Comparison of ENCODE assay signal across 16 cellular contexts in genomic region chr20:34956751-34957472, GRCh38. TPM values are rescaled to one million over a fixed set of nuclear protein-coding genes. Genes with fewer than 3 reads are reported as not detected.
DNase-seq lines count a peak whose midpoint lies in the region; ATAC-seq and TF ChIP-seq lines count a peak whose summit lies in the region.
"Had no signal": no experiment of that assay in that cellular context is flagged by ENCODE, and none has a peak within 500 bp of the region (broad histone marks: within the 10 kb centered on the region; RNA-seq: fewer than 3 reads in every experiment).

No MANE protein-coding gene starts in this region.

- no peaks in the 10 kb centered on the region for H3K9me3 Mint-ChIP-seq in activated T-cell treated with anti-CD3 and anti-CD28 coated beads, Interleukin-2, amount 50 U/mL, for 24 hours
- H3K9me3 Mint-ChIP-seq in activated T-helper 17 cell treated with anti-CD3 and anti-CD28 coated beads, Interleukin-2, amount 50 U/mL, for 72 hours, result no peaks in the 10 kb centered on the region
- H3K9me3 Mint-ChIP-seq: activated naive CD4-positive, alpha-beta T cell treated with anti-CD3 and anti-CD28 coated beads, Interleukin-2, amount 10 ng/mL, durations not matched to agents 7 days and 5 days had no signal

- TF ChIP-seq CTCF in Peyer's patch (IDR thresholded peaks at IDR 0.05), result no peak

- H3K9me3 ChIP-seq in mucosa of stomach (ENCODE audit: control insufficient read depth, low read length) (no peaks in the 10 kb centered on the region), Peyer's patch (no peaks in the 10 kb centered on the region)
- H3K9me3 ChIP-seq: stomach had no signal

- peak overlapping the region; percentile 91 for H3K9ac ChIP-seq in mucosa of stomach (ENCODE audit: low read length)

- DNase-seq in activated T-cell treated with anti-CD3 and anti-CD28 coated beads, Interleukin-2, amount 50 U/mL, for 24 hours, result no peak
- DNase-seq in activated T-cell treated with anti-CD3 and anti-CD28 coated beads, Interleukin-2, amount 50 U/mL, for 1 hour, result no peak
- no peak for DNase-seq in Peyer's patch
- DNase-seq in mesenteric fat pad (ENCODE audit: low spot score), result no peak
- DNase-seq: ACHN; activated naive CD4-positive, alpha-beta T cell treated with anti-CD3 and anti-CD28 coated beads, Interleukin-2, amount 10 ng/mL, durations not matched to agents 7 days and 5 days; DMS 273 treated with DMSO at 0.1 percent for 48 hours; HFFc6; kidney glomerular epithelial cell; NCI-H2081 treated with DMSO at 0.1 percent for 48 hours; NCI-H774; stomach had no signal

- H3K4me1 Mint-ChIP-seq in activated T-cell treated with anti-CD3 and anti-CD28 coated beads, Interleukin-2, amount 50 U/mL, for 24 hours (ENCODE audit: low read depth), result peaks cover 35% of the 10 kb centered on the region
- peaks cover 17% of the 10 kb centered on the region for H3K4me1 Mint-ChIP-seq in activated T-helper 17 cell treated with anti-CD3 and anti-CD28 coated beads, Interleukin-2, amount 50 U/mL, for 72 hours

- peak overlapping the region; percentile 99 for H3K27ac Mint-ChIP-seq in activated T-cell treated with anti-CD3 and anti-CD28 coated beads, Interleukin-2, amount 50 U/mL, for 24 hours
- H3K27ac Mint-ChIP-seq in activated T-helper 17 cell treated with anti-CD3 and anti-CD28 coated beads, Interleukin-2, amount 50 U/mL, for 72 hours, result peak overlapping the region; percentile 99

- no peak overlapping the region for H3K4me3 ChIP-seq in mucosa of stomach (ENCODE audit: low read length)
- no peak overlapping the region for H3K4me3 ChIP-seq in Peyer's patch

- no peaks in the 10 kb centered on the region for H3K27me3 ChIP-seq in mucosa of stomach (ENCODE audit: control insufficient read depth, insufficient read depth, low read length)
- no peaks in the 10 kb centered on the region for H3K27me3 ChIP-seq in Peyer's patch
- H3K27me3 ChIP-seq: stomach had no signal

- H3K4me3 Mint-ChIP-seq in activated T-cell treated with anti-CD3 and anti-CD28 coated beads, Interleukin-2, amount 50 U/mL, for 24 hours, result peak overlapping the region; percentile 98
- peak overlapping the region; percentile 99 for H3K4me3 Mint-ChIP-seq in activated T-helper 17 cell treated with anti-CD3 and anti-CD28 coated beads, Interleukin-2, amount 50 U/mL, for 72 hours

- H3K36me3 Mint-ChIP-seq in activated T-cell treated with anti-CD3 and anti-CD28 coated beads, Interleukin-2, amount 50 U/mL, for 24 hours (ENCODE audit: low read depth), result peaks cover 19% of the 10 kb centered on the region
- H3K36me3 Mint-ChIP-seq in activated T-helper 17 cell treated with anti-CD3 and anti-CD28 coated beads, Interleukin-2, amount 50 U/mL, for 72 hours (ENCODE audit: low read depth), result peaks cover 11% of the 10 kb centered on the region

- H3K4me1 ChIP-seq in mucosa of stomach (ENCODE audit: control insufficient read depth, insufficient read depth, low read length) (peaks cover 17% of the 10 kb centered on the region), Peyer's patch (peaks cover 0 to 10% (median 3%) of the 10 kb centered on the region in 4 donors)

- H3K27me3 Mint-ChIP-seq in activated T-cell treated with anti-CD3 and anti-CD28 coated beads, Interleukin-2, amount 50 U/mL, for 24 hours, result no peaks in the 10 kb centered on the region
- H3K27me3 Mint-ChIP-seq in activated T-helper 17 cell treated with anti-CD3 and anti-CD28 coated beads, Interleukin-2, amount 50 U/mL, for 72 hours, result no peaks in the 10 kb centered on the region

- ATAC-seq in activated T-helper 17 cell treated with anti-CD3 and anti-CD28 coated beads, Interleukin-2, amount 50 U/mL, for 72 hours (replicated peaks), result no peak
- ATAC-seq in GM21619 (IDR thresholded peaks at IDR 0.05; ENCODE audit: unreplicated experiment), result no peak

- H3K27ac ChIP-seq in temporal lobe (ENCODE audit: low read depth, low read length) (peak overlapping the region; percentile 86), Peyer's patch (no peak overlapping the region)

- H3K36me3 ChIP-seq in mucosa of stomach (ENCODE audit: control insufficient read depth, insufficient read depth, low read length) (no peaks in the 10 kb centered on the region), Peyer's patch (no peaks in the 10 kb centered on the region)
- H3K36me3 ChIP-seq: stomach had no signal

- no peak for TF ChIP-seq POLR2A in Peyer's patch (IDR thresholded peaks at IDR 0.05)

RNA-seq across cellular contexts. Expression of gene MYH7B, which starts 1.2 kb away (rescaled TPM):
- under 1 TPM; 0.24 to 0.29 TPM for total RNA-seq in activated T-helper 17 cell treated with anti-CD3 and anti-CD28 coated beads, Interleukin-2, amount 50 U/mL, for 72 hours
- total RNA-seq in temporal lobe (under 0.01 TPM), Peyer's patch (1 to 10 TPM in 3 of 4 donors, under 1 TPM in 1; 0.40 to 2.0 (median 1.4) TPM), mesenteric fat pad (0.06 TPM)

RNA-seq across cellular contexts. Expression of gene GSS, which starts 1.3 kb away (rescaled TPM):
- 10 to 100 TPM; 54.7 to 57.4 TPM for total RNA-seq in activated T-helper 17 cell treated with anti-CD3 and anti-CD28 coated beads, Interleukin-2, amount 50 U/mL, for 72 hours
- total RNA-seq in temporal lobe (22.6 TPM), Peyer's patch (10 to 100 TPM; 58.0 to 95.6 (median 84.6) TPM), mesenteric fat pad (33.3 TPM)
